In genomic region chr11:98107736-98108135, GRCh38 we compare ENCODE assay signal across 22 cellular contexts.
A peak's percentile ranks its signal among the peaks of the same experiment; 100 is the strongest.
DNase-seq lines count a peak whose midpoint lies in the region; ATAC-seq, FAIRE-seq and TF ChIP-seq lines count a peak whose summit lies in the region.
"Had no signal": no experiment of that assay in that cellular context is flagged by ENCODE, and none has a peak within 500 bp of the region (broad histone marks: within the 10 kb centered on the region; RNA-seq: fewer than 3 reads in every experiment).

No MANE protein-coding gene starts in this region.

- H3K36me3 ChIP-seq in heart right ventricle = no peaks in the 10 kb centered on the region
- H3K36me3 ChIP-seq: breast epithelium, right lobe of liver, upper lobe of right lung had no signal

- no peaks in the 10 kb centered on the region for H3K27me3 ChIP-seq in heart right ventricle
- H3K27me3 ChIP-seq: breast epithelium, right lobe of liver, upper lobe of right lung had no signal

- DNase-seq in DMS53 (lab: John Stamatoyannopoulos, UW) (peak; percentile 83), NCI-H146 treated with DMSO at 0.1 percent for 48 hours (lab: John Stamatoyannopoulos, UW; ENCODE audit: unreplicated experiment) (peak; percentile 13), NCI-H524 treated with DMSO at 0.1 percent for 48 hours (lab: John Stamatoyannopoulos, UW) (peak; percentile 33), heart right ventricle (peak in 1 of 2 donors; percentile 20), germinal center (ENCODE audit: low spot score) (no peak), GM12891 (ENCODE audit: insufficient read length, low spot score) (no peak)
- DNase-seq: activated CD4-positive, CD25-positive, alpha-beta regulatory T cell treated with anti-CD3 and anti-CD28 coated beads, Interleukin-2, amount 50 U/mL, for 72 hours; CD8-positive, alpha-beta T cell; dermis blood vessel endothelial cell; H9; mucosa of descending colon; OCI-M1; right lobe of liver; SK-N-SH; stimulated activated naive CD8-positive, alpha-beta T cell treated with anti-CD3 and anti-CD28 coated beads, Interleukin-15, amount 100 ng/mL, for 72 hours; T1000; upper lobe of right lung had no signal

- ATAC-seq in heart right ventricle (peak; percentile 63 to 99 (median 90)), GM21515 (IDR thresholded peaks at IDR 0.05; ENCODE audit: unreplicated experiment) (no peak), GM19351 (IDR thresholded peaks at IDR 0.05; ENCODE audit: unreplicated experiment) (no peak)
- ATAC-seq: CD8-positive, alpha-beta T cell; HepG2; left lobe of liver; mucosa of descending colon; right lobe of liver; stimulated activated naive CD8-positive, alpha-beta T cell treated with anti-CD3 and anti-CD28 coated beads, Interleukin-15, amount 100 ng/mL, for 72 hours; upper lobe of right lung had no signal

- H3K4me1 ChIP-seq in heart right ventricle = peaks cover 0 to 5% (median 0%) of the 10 kb centered on the region in 9 donors
- H3K4me1 ChIP-seq: breast epithelium, right lobe of liver, upper lobe of right lung had no signal

- WGBS in heart right ventricle, 2 donors = 17 to 20% methylated on average over 2 of the region's 2 CpGs

- no peak for TF ChIP-seq CTCF in heart right ventricle (IDR thresholded peaks at IDR 0.05)

- no peak for TF ChIP-seq POLR2A in GM12891 (IDR thresholded peaks at IDR 0.05; ENCODE audit: low read depth, low read length)

- intact Hi-C loops in heart right ventricle (cut with DNase I) = no loop called here

- H3K27ac ChIP-seq in heart right ventricle = peak overlapping the region in 1 of 10 donors; percentile 43
- H3K27ac ChIP-seq: breast epithelium, right lobe of liver, upper lobe of right lung had no signal

- peaks cover 0 to 7% (median 0%) of the 10 kb centered on the region in 11 donors for H3K9me3 ChIP-seq in heart right ventricle
- H3K9me3 ChIP-seq: breast epithelium, right lobe of liver, SK-N-SH, upper lobe of right lung had no signal

- no peak overlapping the region for H3K4me3 ChIP-seq in heart right ventricle
- H3K4me3 ChIP-seq: breast epithelium, mucosa of descending colon, right lobe of liver, upper lobe of right lung had no signal

- no peak for FAIRE-seq in GM12891 (lab: Jason Lieb, UNC)
- FAIRE-seq: HepG2 had no signal

TF ChIP-seq in GM12891, 5 proteins besides CTCF, POLR2A, EP300 and RAD21:
- TF ChIP-seq POLR2AphosphoS5 (IDR thresholded peaks at IDR 0.05; ENCODE audit: low read depth, low read length) (no peak), SPI1 (IDR thresholded peaks at IDR 0.05; ENCODE audit: low read depth, low read length) (no peak), POU2F2 (IDR thresholded peaks at IDR 0.05; ENCODE audit: low read depth, low read length) (no peak), PAX5 (IDR thresholded peaks at IDR 0.05; ENCODE audit: insufficient read depth, low read length, severe bottlenecking) (no peak), TAF1 (IDR thresholded peaks at IDR 0.05; ENCODE audit: low read depth, low read length) (no peak)

Comparison
In these comparisons a context has a peak if more than half of its experiments do, and no peak if none do; other contexts are left out.
1. DNase-seq: peak in DMS53 (single experiment), NCI-H146 treated with DMSO at 0.1 percent for 48 hours (single experiment) and NCI-H524 treated with DMSO at 0.1 percent for 48 hours (single experiment); none in germinal center (single experiment) and GM12891 (single experiment).
2. ATAC-seq: peak in heart right ventricle (8 of 8); none in GM21515 (single experiment) and GM19351 (single experiment).